In the genomic region with DNA sequence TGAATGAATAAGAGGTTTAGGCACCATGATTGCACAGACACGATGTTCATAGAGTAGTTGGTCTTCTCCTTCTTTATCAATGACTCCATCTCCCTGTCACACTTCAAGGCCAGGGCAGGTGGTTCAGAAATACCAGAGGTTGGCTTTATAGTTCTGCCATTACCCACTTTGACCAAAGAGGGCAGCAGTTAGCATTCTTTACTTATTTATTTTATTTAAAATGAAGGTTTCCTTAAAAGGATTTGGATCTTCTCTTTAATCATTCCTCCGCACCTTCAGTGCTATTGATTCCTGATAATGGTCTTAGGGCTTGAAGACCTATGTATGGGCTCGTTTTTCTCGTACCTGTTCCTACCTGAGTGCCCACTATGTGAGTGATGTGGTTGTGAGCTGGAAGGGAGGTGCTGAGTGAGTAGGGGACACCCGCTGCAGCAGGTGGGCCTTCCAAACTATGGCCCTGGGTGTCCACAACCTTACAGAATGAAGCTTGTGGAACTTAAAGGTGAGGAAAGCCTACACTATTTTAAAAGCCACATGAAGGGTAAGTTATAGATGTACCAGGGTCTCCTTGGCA, we compare ENCODE assay signal across 1 cellular context.
TF ChIP-seq lines count a peak whose summit lies in the region.

No MANE protein-coding gene starts in this region.

TF ChIP-seq in GM12878, 131 proteins besides CTCF, POLR2A, EP300 and RAD21 (continued from another document):
- TF ChIP-seq, protein P1, sequence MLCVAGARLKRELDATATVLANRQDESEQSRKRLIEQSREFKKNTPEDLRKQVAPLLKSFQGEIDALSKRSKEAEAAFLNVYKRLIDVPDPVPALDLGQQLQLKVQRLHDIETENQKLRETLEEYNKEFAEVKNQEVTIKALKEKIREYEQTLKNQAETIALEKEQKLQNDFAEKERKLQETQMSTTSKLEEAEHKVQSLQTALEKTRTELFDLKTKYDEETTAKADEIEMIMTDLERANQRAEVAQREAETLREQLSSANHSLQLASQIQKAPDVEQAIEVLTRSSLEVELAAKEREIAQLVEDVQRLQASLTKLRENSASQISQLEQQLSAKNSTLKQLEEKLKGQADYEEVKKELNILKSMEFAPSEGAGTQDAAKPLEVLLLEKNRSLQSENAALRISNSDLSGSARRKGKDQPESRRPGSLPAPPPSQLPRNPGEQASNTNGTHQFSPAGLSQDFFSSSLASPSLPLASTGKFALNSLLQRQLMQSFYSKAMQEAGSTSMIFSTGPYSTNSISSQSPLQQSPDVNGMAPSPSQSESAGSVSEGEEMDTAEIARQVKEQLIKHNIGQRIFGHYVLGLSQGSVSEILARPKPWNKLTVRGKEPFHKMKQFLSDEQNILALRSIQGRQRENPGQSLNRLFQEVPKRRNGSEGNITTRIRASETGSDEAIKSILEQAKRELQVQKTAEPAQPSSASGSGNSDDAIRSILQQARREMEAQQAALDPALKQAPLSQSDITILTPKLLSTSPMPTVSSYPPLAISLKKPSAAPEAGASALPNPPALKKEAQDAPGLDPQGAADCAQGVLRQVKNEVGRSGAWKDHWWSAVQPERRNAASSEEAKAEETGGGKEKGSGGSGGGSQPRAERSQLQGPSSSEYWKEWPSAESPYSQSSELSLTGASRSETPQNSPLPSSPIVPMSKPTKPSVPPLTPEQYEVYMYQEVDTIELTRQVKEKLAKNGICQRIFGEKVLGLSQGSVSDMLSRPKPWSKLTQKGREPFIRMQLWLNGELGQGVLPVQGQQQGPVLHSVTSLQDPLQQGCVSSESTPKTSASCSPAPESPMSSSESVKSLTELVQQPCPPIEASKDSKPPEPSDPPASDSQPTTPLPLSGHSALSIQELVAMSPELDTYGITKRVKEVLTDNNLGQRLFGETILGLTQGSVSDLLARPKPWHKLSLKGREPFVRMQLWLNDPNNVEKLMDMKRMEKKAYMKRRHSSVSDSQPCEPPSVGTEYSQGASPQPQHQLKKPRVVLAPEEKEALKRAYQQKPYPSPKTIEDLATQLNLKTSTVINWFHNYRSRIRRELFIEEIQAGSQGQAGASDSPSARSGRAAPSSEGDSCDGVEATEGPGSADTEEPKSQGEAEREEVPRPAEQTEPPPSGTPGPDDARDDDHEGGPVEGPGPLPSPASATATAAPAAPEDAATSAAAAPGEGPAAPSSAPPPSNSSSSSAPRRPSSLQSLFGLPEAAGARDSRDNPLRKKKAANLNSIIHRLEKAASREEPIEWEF (IDR thresholded peaks at IDR 0.05; ENCODE audit: insufficient replicate concordance, low read depth, low read length): no peak
- no peak for TF ChIP-seq CHD4 (IDR thresholded peaks at IDR 0.05)
- no peak for TF ChIP-seq MEF2A (IDR thresholded peaks at IDR 0.05; ENCODE audit: insufficient read depth, low read depth, low read length)
- TF ChIP-seq, protein P2, sequence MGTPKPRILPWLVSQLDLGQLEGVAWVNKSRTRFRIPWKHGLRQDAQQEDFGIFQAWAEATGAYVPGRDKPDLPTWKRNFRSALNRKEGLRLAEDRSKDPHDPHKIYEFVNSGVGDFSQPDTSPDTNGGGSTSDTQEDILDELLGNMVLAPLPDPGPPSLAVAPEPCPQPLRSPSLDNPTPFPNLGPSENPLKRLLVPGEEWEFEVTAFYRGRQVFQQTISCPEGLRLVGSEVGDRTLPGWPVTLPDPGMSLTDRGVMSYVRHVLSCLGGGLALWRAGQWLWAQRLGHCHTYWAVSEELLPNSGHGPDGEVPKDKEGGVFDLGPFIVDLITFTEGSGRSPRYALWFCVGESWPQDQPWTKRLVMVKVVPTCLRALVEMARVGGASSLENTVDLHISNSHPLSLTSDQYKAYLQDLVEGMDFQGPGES (IDR thresholded peaks at IDR 0.05): no peak
- TF ChIP-seq, protein P3, sequence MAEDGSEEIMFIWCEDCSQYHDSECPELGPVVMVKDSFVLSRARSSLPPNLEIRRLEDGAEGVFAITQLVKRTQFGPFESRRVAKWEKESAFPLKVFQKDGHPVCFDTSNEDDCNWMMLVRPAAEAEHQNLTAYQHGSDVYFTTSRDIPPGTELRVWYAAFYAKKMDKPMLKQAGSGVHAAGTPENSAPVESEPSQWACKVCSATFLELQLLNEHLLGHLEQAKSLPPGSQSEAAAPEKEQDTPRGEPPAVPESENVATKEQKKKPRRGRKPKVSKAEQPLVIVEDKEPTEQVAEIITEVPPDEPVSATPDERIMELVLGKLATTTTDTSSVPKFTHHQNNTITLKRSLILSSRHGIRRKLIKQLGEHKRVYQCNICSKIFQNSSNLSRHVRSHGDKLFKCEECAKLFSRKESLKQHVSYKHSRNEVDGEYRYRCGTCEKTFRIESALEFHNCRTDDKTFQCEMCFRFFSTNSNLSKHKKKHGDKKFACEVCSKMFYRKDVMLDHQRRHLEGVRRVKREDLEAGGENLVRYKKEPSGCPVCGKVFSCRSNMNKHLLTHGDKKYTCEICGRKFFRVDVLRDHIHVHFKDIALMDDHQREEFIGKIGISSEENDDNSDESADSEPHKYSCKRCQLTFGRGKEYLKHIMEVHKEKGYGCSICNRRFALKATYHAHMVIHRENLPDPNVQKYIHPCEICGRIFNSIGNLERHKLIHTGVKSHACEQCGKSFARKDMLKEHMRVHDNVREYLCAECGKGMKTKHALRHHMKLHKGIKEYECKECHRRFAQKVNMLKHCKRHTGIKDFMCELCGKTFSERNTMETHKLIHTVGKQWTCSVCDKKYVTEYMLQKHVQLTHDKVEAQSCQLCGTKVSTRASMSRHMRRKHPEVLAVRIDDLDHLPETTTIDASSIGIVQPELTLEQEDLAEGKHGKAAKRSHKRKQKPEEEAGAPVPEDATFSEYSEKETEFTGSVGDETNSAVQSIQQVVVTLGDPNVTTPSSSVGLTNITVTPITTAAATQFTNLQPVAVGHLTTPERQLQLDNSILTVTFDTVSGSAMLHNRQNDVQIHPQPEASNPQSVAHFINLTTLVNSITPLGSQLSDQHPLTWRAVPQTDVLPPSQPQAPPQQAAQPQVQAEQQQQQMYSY (CRISPR knock-in tag; IDR thresholded peaks at IDR 0.05): no peak
- TF ChIP-seq BCL11A (IDR thresholded peaks at IDR 0.05; ENCODE audit: low read depth, low read length): no peak
- TF ChIP-seq RUNX3 (IDR thresholded peaks at IDR 0.05; ENCODE audit: low read length): no peak
- TF ChIP-seq, protein P4, sequence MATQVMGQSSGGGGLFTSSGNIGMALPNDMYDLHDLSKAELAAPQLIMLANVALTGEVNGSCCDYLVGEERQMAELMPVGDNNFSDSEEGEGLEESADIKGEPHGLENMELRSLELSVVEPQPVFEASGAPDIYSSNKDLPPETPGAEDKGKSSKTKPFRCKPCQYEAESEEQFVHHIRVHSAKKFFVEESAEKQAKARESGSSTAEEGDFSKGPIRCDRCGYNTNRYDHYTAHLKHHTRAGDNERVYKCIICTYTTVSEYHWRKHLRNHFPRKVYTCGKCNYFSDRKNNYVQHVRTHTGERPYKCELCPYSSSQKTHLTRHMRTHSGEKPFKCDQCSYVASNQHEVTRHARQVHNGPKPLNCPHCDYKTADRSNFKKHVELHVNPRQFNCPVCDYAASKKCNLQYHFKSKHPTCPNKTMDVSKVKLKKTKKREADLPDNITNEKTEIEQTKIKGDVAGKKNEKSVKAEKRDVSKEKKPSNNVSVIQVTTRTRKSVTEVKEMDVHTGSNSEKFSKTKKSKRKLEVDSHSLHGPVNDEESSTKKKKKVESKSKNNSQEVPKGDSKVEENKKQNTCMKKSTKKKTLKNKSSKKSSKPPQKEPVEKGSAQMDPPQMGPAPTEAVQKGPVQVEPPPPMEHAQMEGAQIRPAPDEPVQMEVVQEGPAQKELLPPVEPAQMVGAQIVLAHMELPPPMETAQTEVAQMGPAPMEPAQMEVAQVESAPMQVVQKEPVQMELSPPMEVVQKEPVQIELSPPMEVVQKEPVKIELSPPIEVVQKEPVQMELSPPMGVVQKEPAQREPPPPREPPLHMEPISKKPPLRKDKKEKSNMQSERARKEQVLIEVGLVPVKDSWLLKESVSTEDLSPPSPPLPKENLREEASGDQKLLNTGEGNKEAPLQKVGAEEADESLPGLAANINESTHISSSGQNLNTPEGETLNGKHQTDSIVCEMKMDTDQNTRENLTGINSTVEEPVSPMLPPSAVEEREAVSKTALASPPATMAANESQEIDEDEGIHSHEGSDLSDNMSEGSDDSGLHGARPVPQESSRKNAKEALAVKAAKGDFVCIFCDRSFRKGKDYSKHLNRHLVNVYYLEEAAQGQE (IDR thresholded peaks at IDR 0.05; ENCODE audit: low read depth, low read length): no peak
- TF ChIP-seq, protein P5, sequence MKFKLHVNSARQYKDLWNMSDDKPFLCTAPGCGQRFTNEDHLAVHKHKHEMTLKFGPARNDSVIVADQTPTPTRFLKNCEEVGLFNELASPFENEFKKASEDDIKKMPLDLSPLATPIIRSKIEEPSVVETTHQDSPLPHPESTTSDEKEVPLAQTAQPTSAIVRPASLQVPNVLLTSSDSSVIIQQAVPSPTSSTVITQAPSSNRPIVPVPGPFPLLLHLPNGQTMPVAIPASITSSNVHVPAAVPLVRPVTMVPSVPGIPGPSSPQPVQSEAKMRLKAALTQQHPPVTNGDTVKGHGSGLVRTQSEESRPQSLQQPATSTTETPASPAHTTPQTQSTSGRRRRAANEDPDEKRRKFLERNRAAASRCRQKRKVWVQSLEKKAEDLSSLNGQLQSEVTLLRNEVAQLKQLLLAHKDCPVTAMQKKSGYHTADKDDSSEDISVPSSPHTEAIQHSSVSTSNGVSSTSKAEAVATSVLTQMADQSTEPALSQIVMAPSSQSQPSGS (IDR thresholded peaks at IDR 0.05; ENCODE audit: low read length): no peak
- TF ChIP-seq MXI1 (IDR thresholded peaks at IDR 0.05; ENCODE audit: low read depth, low read length): no peak
- no peak for TF ChIP-seq FOS (IDR thresholded peaks at IDR 0.05; ENCODE audit: borderline replicate concordance, extremely low read depth, insufficient read length)
- TF ChIP-seq, protein P6, sequence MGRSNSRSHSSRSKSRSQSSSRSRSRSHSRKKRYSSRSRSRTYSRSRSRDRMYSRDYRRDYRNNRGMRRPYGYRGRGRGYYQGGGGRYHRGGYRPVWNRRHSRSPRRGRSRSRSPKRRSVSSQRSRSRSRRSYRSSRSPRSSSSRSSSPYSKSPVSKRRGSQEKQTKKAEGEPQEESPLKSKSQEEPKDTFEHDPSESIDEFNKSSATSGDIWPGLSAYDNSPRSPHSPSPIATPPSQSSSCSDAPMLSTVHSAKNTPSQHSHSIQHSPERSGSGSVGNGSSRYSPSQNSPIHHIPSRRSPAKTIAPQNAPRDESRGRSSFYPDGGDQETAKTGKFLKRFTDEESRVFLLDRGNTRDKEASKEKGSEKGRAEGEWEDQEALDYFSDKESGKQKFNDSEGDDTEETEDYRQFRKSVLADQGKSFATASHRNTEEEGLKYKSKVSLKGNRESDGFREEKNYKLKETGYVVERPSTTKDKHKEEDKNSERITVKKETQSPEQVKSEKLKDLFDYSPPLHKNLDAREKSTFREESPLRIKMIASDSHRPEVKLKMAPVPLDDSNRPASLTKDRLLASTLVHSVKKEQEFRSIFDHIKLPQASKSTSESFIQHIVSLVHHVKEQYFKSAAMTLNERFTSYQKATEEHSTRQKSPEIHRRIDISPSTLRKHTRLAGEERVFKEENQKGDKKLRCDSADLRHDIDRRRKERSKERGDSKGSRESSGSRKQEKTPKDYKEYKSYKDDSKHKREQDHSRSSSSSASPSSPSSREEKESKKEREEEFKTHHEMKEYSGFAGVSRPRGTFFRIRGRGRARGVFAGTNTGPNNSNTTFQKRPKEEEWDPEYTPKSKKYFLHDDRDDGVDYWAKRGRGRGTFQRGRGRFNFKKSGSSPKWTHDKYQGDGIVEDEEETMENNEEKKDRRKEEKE (IDR thresholded peaks at IDR 0.05): no peak
- TF ChIP-seq KLF5 (IDR thresholded peaks at IDR 0.05; ENCODE audit: partially characterized antibody): no peak
